In genomic region chr3:55202320-55202719, GRCh38 we compare ENCODE assay signal across 16 cellular contexts.
DNase-seq lines count a peak whose midpoint lies in the region; ATAC-seq and TF ChIP-seq lines count a peak whose summit lies in the region.
"Had no signal": no experiment of that assay in that cellular context is flagged by ENCODE, and none has a peak within 500 bp of the region (broad histone marks: within the 10 kb centered on the region; RNA-seq: fewer than 3 reads in every experiment).

No MANE protein-coding gene starts in this region.

- POLR2A ChIA-PET in AG04449 (lab: Yijun Ruan, JAX): interaction anchor here (0.6 to 1.3 kb wide), 8 partner anchors 10 to 275 kb away, joined by 3 to 7 read pairs (median 4); no protein-coding TSS in a partner anchor

- DNase-seq in AG04449 (ENCODE audit: low read depth, low spot score): peak; percentile 93
- peak; percentile 90 for DNase-seq in HS-5 (ENCODE audit: low read depth)
- DNase-seq in amniotic stem cell (lab: John Stamatoyannopoulos, UW): peak; percentile 48
- DNase-seq in hepatic stellate cell (ENCODE audit: low spot score): peak; percentile 71
- no peak for DNase-seq in activated naive CD4-positive, alpha-beta T cell treated with anti-CD3 and anti-CD28 coated beads, Interleukin-2, amount 50 U/mL, for 16 hours
- no peak for DNase-seq in NK-92 treated with Interleukin-12 subunit alpha and Interleukin-12 subunit beta, amount 100 ng/mL, for 24 hours (lab: John Stamatoyannopoulos, UW)
- no peak for DNase-seq in HK-2 (ENCODE audit: unreplicated experiment)
- DNase-seq: activated CD8-positive, alpha-beta memory T cell treated with anti-CD3 and anti-CD28 coated beads, Interleukin-2, amount 50 U/mL, for 48 hours; activated naive CD8-positive, alpha-beta T cell treated with anti-CD3 and anti-CD28 coated beads, Interleukin-2, amount 10 ng/mL, durations not matched to agents 7 days and 5 days; dorsolateral prefrontal cortex; foreskin melanocyte; NCI-H1694 treated with DMSO at 0.1 percent for 48 hours; NCI-H748 treated with DMSO at 0.1 percent for 48 hours; SHP77; tibial artery had no signal

- ATAC-seq in GM21423 (IDR thresholded peaks at IDR 0.05; ENCODE audit: unreplicated experiment): no peak

- CTCF ChIA-PET in AG04449 (lab: Yijun Ruan, JAX): interaction anchor here (0.9 to 1.5 kb wide), 4 partner anchors 17 to 349 kb away, joined by 3 read pairs; no protein-coding TSS in a partner anchor

- TF ChIP-seq CTCF in AG04449 (IDR thresholded peaks at IDR 0.05; ENCODE audit: insufficient read depth, low read length, missing control alignments): no peak

- no peak overlapping the region for H3K4me3 ChIP-seq in AG04449 (ENCODE audit: low read depth, low read length)
- H3K4me3 ChIP-seq: dorsolateral prefrontal cortex, tibial artery had no signal

Comparison
In these comparisons a context has a peak if more than half of its experiments do, and no peak if none do; other contexts are left out.
1. DNase-seq: peak in AG04449 (single experiment), HS-5 (single experiment), amniotic stem cell (single experiment) and hepatic stellate cell (single experiment); none in activated naive CD4-positive, alpha-beta T cell treated with anti-CD3 and anti-CD28 coated beads, Interleukin-2, amount 50 U/mL, for 16 hours (single experiment), NK-92 treated with Interleukin-12 subunit alpha and Interleukin-12 subunit beta, amount 100 ng/mL, for 24 hours (single experiment) and HK-2 (single experiment).